Comparison of ENCODE assay signal across 20 cellular contexts in the genomic region with DNA sequence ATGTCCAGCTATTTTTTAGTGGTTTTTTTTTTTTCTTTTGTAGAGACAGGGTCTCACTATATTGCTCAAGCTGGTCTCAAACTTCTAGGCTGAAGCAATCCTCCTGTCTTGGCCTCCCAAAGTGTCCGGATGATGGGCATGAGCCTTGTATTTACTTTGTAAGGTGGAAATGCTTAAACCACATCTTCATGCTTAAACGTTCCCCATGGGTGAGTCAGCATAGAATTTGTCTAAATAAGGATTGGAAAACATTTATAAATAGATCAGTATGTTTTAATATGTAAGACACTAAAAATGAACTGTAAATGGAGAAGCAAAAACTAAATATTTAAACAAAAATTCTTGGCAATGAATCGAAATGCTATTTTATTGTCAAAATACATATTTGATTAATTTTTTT.
A peak's percentile ranks its signal among the peaks of the same experiment; 100 is the strongest.
DNase-seq lines count a peak whose midpoint lies in the region; ATAC-seq, FAIRE-seq and TF ChIP-seq lines count a peak whose summit lies in the region.
"Had no signal": no experiment of that assay in that cellular context is flagged by ENCODE, and none has a peak within 500 bp of the region (broad histone marks: within the 10 kb centered on the region; RNA-seq: fewer than 3 reads in every experiment).

No MANE protein-coding gene starts in this region.

- peak; percentile 0 for DNase-seq in H54 (ENCODE audit: insufficient read length, low spot score)
- peak; percentile 46 for DNase-seq in dedifferentiated amniotic fluid mesenchymal stem cell (ENCODE audit: extremely low spot score)
- peak; percentile 27 for DNase-seq in retinal pigment epithelial cell (ENCODE audit: low read depth)
- DNase-seq in NCI-H2171 (lab: John Stamatoyannopoulos, UW), result no peak
- no peak for DNase-seq in WERI-Rb-1
- DNase-seq: activated CD8-positive, alpha-beta memory T cell treated with anti-CD3 and anti-CD28 coated beads, Interleukin-2, amount 50 U/mL, for 4 hours; activated naive CD4-positive, alpha-beta T cell; CD4-positive, alpha-beta T cell; DMS79 treated with DMSO at 0.1 percent for 48 hours; effector memory CD8-positive, alpha-beta T cell; GOT3; NCI-H1092; NCI-H82; retina; stimulated activated CD4-positive, alpha-beta T cell treated with anti-CD3 and anti-CD28 coated beads, Interleukin-1b, Interleukin-23, amount 100 ng/mL, for 48 hours; substantia nigra had no signal

- no peaks in the 10 kb centered on the region for H3K79me2 ChIP-seq in OCI-LY1 (ENCODE audit: insufficient read depth, low read length)

- no peaks in the 10 kb centered on the region for H3F3A ChIP-seq in OCI-LY1 (ENCODE audit: insufficient read depth, low read length)

- H3K4me3 ChIP-seq in OCI-LY1 (ENCODE audit: low read depth, low read length, poor library complexity, severe bottlenecking) (no peak overlapping the region), retinal pigment epithelial cell (ENCODE audit: low read length) (no peak overlapping the region), WERI-Rb-1 (ENCODE audit: low read depth, low read length) (no peak overlapping the region)
- H3K4me3 ChIP-seq: neural progenitor cell had no signal

- peak; percentile 41 for FAIRE-seq in H54 (lab: Jason Lieb, UNC)
- FAIRE-seq: islet of Langerhans had no signal

- H3K36me3 ChIP-seq in OCI-LY1 (ENCODE audit: insufficient read depth, low read length), result no peaks in the 10 kb centered on the region
- H3K36me3 ChIP-seq in WERI-Rb-1, result no peaks in the 10 kb centered on the region
- H3K36me3 ChIP-seq: neural progenitor cell had no signal

- no peak for TF ChIP-seq POLR2A in H54 (IDR thresholded peaks at IDR 0.05; ENCODE audit: low read depth, low read length)

- H3K27ac ChIP-seq in OCI-LY1 (ENCODE audit: low read depth, low read length, poor library complexity, severe bottlenecking) (no peak overlapping the region), WERI-Rb-1 (no peak overlapping the region)
- H3K27ac ChIP-seq: neural progenitor cell had no signal

- no peak overlapping the region for H3K9ac ChIP-seq in OCI-LY1 (ENCODE audit: low read length)
- H3K9ac ChIP-seq: neural progenitor cell had no signal

- no peak for TF ChIP-seq CTCF in OCI-LY1 (IDR thresholded peaks at IDR 0.05; ENCODE audit: low read length)
- no peak for TF ChIP-seq CTCF in retinal pigment epithelial cell (conservative IDR thresholded peaks at IDR 0.05; ENCODE audit: low read depth, low read length)
- no peak for TF ChIP-seq CTCF in WERI-Rb-1 (IDR thresholded peaks at IDR 0.05; ENCODE audit: low read depth, low read length)

- no peaks in the 10 kb centered on the region for H4K20me1 ChIP-seq in OCI-LY1 (ENCODE audit: insufficient read depth, low read length)

- H3K9me3 ChIP-seq in OCI-LY1 (ENCODE audit: low read length), result 0 out of 2 replicates have a peak, but pooled peaks cover 3% of the 10 kb centered on the region
- H3K9me3 ChIP-seq in WERI-Rb-1 (ENCODE audit: severe bottlenecking), result no peaks in the 10 kb centered on the region

- peak overlapping the region; percentile 41; the same call in 1 of the 2 replicates for H2AFZ ChIP-seq in OCI-LY1 (ENCODE audit: low read length)
- H2AFZ ChIP-seq: neural progenitor cell had no signal

- no peak overlapping the region for H3K4me2 ChIP-seq in OCI-LY1 (ENCODE audit: low read length)
- H3K4me2 ChIP-seq: neural progenitor cell had no signal

- no peaks in the 10 kb centered on the region for H3K27me3 ChIP-seq in OCI-LY1 (ENCODE audit: insufficient read depth, low read length)
- H3K27me3 ChIP-seq in WERI-Rb-1 (ENCODE audit: insufficient read depth, low read depth, severe bottlenecking), result no peaks in the 10 kb centered on the region
- H3K27me3 ChIP-seq: neural progenitor cell had no signal

- no peak for ATAC-seq in HG03039 (IDR thresholded peaks at IDR 0.05; ENCODE audit: unreplicated experiment)
- ATAC-seq: effector memory CD8-positive, alpha-beta T cell had no signal

- H3K4me1 ChIP-seq in OCI-LY1 (ENCODE audit: insufficient read depth, low read length, severe bottlenecking), result peaks cover 41% of the 10 kb centered on the region

- no peaks in the 10 kb centered on the region for H3K9me2 ChIP-seq in OCI-LY1 (ENCODE audit: low read depth, low read length)

Comparison
In these comparisons a context has a peak if more than half of its experiments do, and no peak if none do; other contexts are left out.
1. DNase-seq: peak in H54 (single experiment), dedifferentiated amniotic fluid mesenchymal stem cell (single experiment) and retinal pigment epithelial cell (single experiment); none in NCI-H2171 (single experiment) and WERI-Rb-1 (single experiment).